17 cellular contexts compared by ENCODE assay signal in genomic region chr3:129530331-129530761, GRCh38. TPM values are rescaled to one million over a fixed set of nuclear protein-coding genes. Genes with fewer than 3 reads are reported as not detected.
DNase-seq lines count a peak whose midpoint lies in the region; ATAC-seq and TF ChIP-seq lines count a peak whose summit lies in the region.
"Had no signal": no experiment of that assay in that cellular context is flagged by ENCODE, and none has a peak within 500 bp of the region (broad histone marks: within the 10 kb centered on the region; RNA-seq: fewer than 3 reads in every experiment).

No MANE protein-coding gene starts in this region.

- ATAC-seq in GM23338 (peak; percentile 73), sciatic nerve (peak; percentile 5), T-cell (replicated peaks in 1 of 4) (no peak)
- ATAC-seq: left lobe of liver had no signal

- no peaks in the 10 kb centered on the region; the same call in 2 of the 3 replicates for H3K36me3 Mint-ChIP-seq in GM23338 (ENCODE audit: low read depth)
- no peaks in the 10 kb centered on the region for H3K36me3 Mint-ChIP-seq in T-cell
- no peaks in the 10 kb centered on the region for H3K36me3 Mint-ChIP-seq in T-helper 2 cell treated with Interferon-gamma antibody and Interleukin-4, amounts not matched to agents 5 μg/mL and 100 μg/mL, for 36 hours (ENCODE audit: low read depth)

- peaks cover 27% of the 10 kb centered on the region for H3K27me3 Mint-ChIP-seq in GM23338 (ENCODE audit: insufficient read depth, low read depth, poor library complexity)
- H3K27me3 Mint-ChIP-seq in T-cell: peaks cover 0 to 2% of the 10 kb centered on the region in 2 donors
- H3K27me3 Mint-ChIP-seq in T-helper 2 cell treated with Interferon-gamma antibody and Interleukin-4, amounts not matched to agents 5 μg/mL and 100 μg/mL, for 36 hours (ENCODE audit: low read depth): no peaks in the 10 kb centered on the region

- no peak overlapping the region for H3K4me3 Mint-ChIP-seq in GM23338
- H3K4me3 Mint-ChIP-seq in T-cell: no peak overlapping the region
- no peak overlapping the region for H3K4me3 Mint-ChIP-seq in T-helper 2 cell treated with Interferon-gamma antibody and Interleukin-4, amounts not matched to agents 5 μg/mL and 100 μg/mL, for 36 hours

- H3K4me3 ChIP-seq in GM23338: no peak overlapping the region
- H3K4me3 ChIP-seq: esophagus squamous epithelium had no signal

- H3K27ac ChIP-seq in GM23338 (ENCODE audit: low read depth) (no peak overlapping the region), caudate nucleus (ENCODE audit: low read depth, low read length) (no peak overlapping the region)
- H3K27ac ChIP-seq: esophagus squamous epithelium had no signal

- peak overlapping the region; percentile 95 for H2AFZ ChIP-seq in GM23338

- TF ChIP-seq CTCF in GM23338 (conservative IDR thresholded peaks at IDR 0.05; ENCODE audit: low read depth in 2 of 2): no peak

- H3K4me1 ChIP-seq in GM23338 (ENCODE audit: insufficient read depth): peaks cover 11% of the 10 kb centered on the region; the same call in 1 of the 2 replicates

- CTCF ChIA-PET in T-cell (lab: Charles Lee): no interaction called here

- H3K27ac Mint-ChIP-seq in GM23338 (peak overlapping the region; percentile 71), T-cell (no peak overlapping the region)
- H3K27ac Mint-ChIP-seq in T-helper 2 cell treated with Interferon-gamma antibody and Interleukin-4, amounts not matched to agents 5 μg/mL and 100 μg/mL, for 36 hours: no peak overlapping the region

- no peaks in the 10 kb centered on the region for H3K9me3 Mint-ChIP-seq in GM23338
- no peaks in the 10 kb centered on the region for H3K9me3 Mint-ChIP-seq in T-cell
- no peaks in the 10 kb centered on the region for H3K9me3 Mint-ChIP-seq in T-helper 2 cell treated with Interferon-gamma antibody and Interleukin-4, amounts not matched to agents 5 μg/mL and 100 μg/mL, for 36 hours

- no peaks in the 10 kb centered on the region for H3K27me3 ChIP-seq in GM23338 (ENCODE audit: insufficient read depth)
- H3K27me3 ChIP-seq: esophagus squamous epithelium had no signal

- H3K36me3 ChIP-seq in GM23338 (ENCODE audit: insufficient read depth): no peaks in the 10 kb centered on the region
- H3K36me3 ChIP-seq: esophagus squamous epithelium had no signal

- intact Hi-C loops in sciatic nerve (cut with DNase I): no loop called here

- H3F3A ChIP-seq in GM23338 (replicated peaks; ENCODE audit: low read depth): no peaks in the 10 kb centered on the region

- no peaks in the 10 kb centered on the region for H4K20me1 ChIP-seq in GM23338 (replicated peaks; ENCODE audit: insufficient read depth)

- 0 out of 2 replicates have a peak, but pooled peaks cover 6% of the 10 kb centered on the region for H3K9me2 ChIP-seq in GM23338 (ENCODE audit: insufficient read depth)

- H3K4me1 Mint-ChIP-seq in GM23338: peaks cover 34% of the 10 kb centered on the region
- H3K4me1 Mint-ChIP-seq in T-cell: no peaks in the 10 kb centered on the region
- no peaks in the 10 kb centered on the region for H3K4me1 Mint-ChIP-seq in T-helper 2 cell treated with Interferon-gamma antibody and Interleukin-4, amounts not matched to agents 5 μg/mL and 100 μg/mL, for 36 hours (ENCODE audit: low read depth)

- POLR2A ChIA-PET in T-cell (lab: Charles Lee): no interaction called here

- peak; percentile 75 for DNase-seq in GM23338 (ENCODE audit: low spot score)
- DNase-seq in astrocyte of the hippocampus (ENCODE audit: low read depth, low spot score): peak; percentile 79
- peak; percentile 37 for DNase-seq in glomerular visceral epithelial cell (ENCODE audit: extremely low spot score)
- DNase-seq in sciatic nerve (ENCODE audit: low spot score): no peak
- DNase-seq in T-cell: no peak
- no peak for DNase-seq in T-helper 2 cell treated with Interferon-gamma antibody and Interleukin-4, amounts not matched to agents 5 μg/mL and 100 μg/mL, for 36 hours (ENCODE audit: low spot score)
- DNase-seq in caudate nucleus (lab: John Stamatoyannopoulos, UW): no peak
- DNase-seq: activated CD4-positive, alpha-beta T cell treated with anti-CD3 and anti-CD28 coated beads, Interleukin-2, amount 50 U/mL, for 1 hour; activated gamma-delta T cell; cerebellar nuclear complex; esophagus squamous epithelium; GOT3; T-helper 2 cell had no signal

- H3K79me2 ChIP-seq in GM23338 (replicated peaks; ENCODE audit: insufficient read depth): no peaks in the 10 kb centered on the region

- peak overlapping the region; percentile 55; the same call in 1 of the 2 replicates for H3K4me2 ChIP-seq in GM23338

TF ChIP-seq in GM23338, 12 proteins besides CTCF, POLR2A, EP300 and RAD21 (continues in another document):
- TF ChIP-seq EZH2phosphoT487 (IDR thresholded peaks at IDR 0.05; ENCODE audit: unreplicated experiment): no peak
- no peak for TF ChIP-seq CREB1 (CRISPR knock-in tag; IDR thresholded peaks at IDR 0.05; ENCODE audit: low read depth)
- no peak for TF ChIP-seq NANOG (IDR thresholded peaks at IDR 0.05; ENCODE audit: borderline replicate concordance)
- TF ChIP-seq POLR2AphosphoS5 (IDR thresholded peaks at IDR 0.05; ENCODE audit: low read depth): no peak
- TF ChIP-seq ZNF462 (CRISPR knock-in tag; IDR thresholded peaks at IDR 0.05): no peak

RNA-seq across cellular contexts. Expression of gene RHO, which starts 1.9 kb away (rescaled TPM):
- not detected in 2 replicates for total RNA-seq in GM23338 (2014; rRNA removed; shearing (Covaris generic))
- polyA plus RNA-seq in GM23338 (2016; fragmentation: Nextera tagmentation; extraction: Ambion mirVana): not detected in 2 replicates
- total RNA-seq in sciatic nerve (not detected), T-cell (under 1 TPM in 2 of 5 donors, not detected in 3; 0.09 to 0.10 TPM)
- total RNA-seq: esophagus squamous epithelium, left lobe of liver, NCI-H460, temporal lobe had no signal
- polyA plus RNA-seq: neural cell had no signal

RNA-seq across cellular contexts. Expression of gene H1-8, which starts 12.6 kb away (rescaled TPM):
- not detected in 2 replicates for total RNA-seq in GM23338 (2014; rRNA removed; shearing (Covaris generic))
- polyA plus RNA-seq in GM23338 (2016; fragmentation: Nextera tagmentation; extraction: Ambion mirVana): not detected in 2 replicates
- not detected for total RNA-seq in sciatic nerve
- total RNA-seq in T-cell: not detected
- total RNA-seq: esophagus squamous epithelium, left lobe of liver, NCI-H460, temporal lobe had no signal
- polyA plus RNA-seq: neural cell had no signal

Comparison
In these comparisons a context has a peak if more than half of its experiments do, and no peak if none do; other contexts are left out.
1. ATAC-seq: peak in GM23338 (single experiment) and sciatic nerve (single experiment); none in T-cell (0 of 4).
2. DNase-seq: peak in GM23338 (single experiment), astrocyte of the hippocampus (single experiment) and glomerular visceral epithelial cell (single experiment); none in sciatic nerve (single experiment), T-cell (0 of 34), T-helper 2 cell treated with Interferon-gamma antibody and Interleukin-4, amounts not matched to agents 5 μg/mL and 100 μg/mL, for 36 hours (single experiment) and caudate nucleus (0 of 61).